ENCODE assay signal across 1 cellular context in the genomic region with DNA sequence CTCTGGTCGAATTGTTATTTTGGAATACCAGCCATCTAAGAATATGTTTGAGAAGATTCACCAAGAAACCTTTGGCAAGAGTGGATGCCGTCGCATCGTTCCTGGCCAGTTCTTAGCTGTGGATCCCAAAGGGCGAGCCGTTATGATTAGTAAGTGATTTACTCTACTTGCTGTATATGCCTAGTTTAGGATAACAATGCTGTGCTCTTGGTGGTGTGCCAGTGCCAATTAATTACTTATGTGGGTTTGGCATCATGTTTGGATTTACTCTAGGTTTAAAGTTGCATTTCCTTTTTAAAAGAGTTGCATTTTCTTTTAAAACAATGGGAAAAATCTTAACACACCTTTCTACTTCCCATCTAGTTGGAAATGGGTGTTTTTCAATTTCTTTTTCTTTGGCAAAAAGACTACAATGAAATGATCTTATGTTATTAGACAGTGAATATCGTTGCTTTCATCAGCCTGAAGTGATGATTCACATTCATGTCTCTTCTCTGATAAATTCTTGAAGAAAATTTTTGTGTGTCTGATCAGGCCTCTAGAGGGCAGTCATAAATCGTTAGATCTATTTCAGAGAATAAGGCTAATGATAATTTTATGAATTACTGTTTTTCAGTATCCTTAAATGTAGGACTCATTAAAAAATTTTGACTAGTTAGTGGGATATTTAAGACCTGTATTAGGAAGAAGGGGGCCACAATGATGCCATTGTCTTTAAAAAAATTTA.
TF ChIP-seq lines count a peak whose summit lies in the region.

No MANE protein-coding gene starts in this region.

TF ChIP-seq in SK-N-SH, 30 proteins besides CTCF, POLR2A, EP300 and RAD21 (continued from another document):
- TF ChIP-seq, protein P1, sequence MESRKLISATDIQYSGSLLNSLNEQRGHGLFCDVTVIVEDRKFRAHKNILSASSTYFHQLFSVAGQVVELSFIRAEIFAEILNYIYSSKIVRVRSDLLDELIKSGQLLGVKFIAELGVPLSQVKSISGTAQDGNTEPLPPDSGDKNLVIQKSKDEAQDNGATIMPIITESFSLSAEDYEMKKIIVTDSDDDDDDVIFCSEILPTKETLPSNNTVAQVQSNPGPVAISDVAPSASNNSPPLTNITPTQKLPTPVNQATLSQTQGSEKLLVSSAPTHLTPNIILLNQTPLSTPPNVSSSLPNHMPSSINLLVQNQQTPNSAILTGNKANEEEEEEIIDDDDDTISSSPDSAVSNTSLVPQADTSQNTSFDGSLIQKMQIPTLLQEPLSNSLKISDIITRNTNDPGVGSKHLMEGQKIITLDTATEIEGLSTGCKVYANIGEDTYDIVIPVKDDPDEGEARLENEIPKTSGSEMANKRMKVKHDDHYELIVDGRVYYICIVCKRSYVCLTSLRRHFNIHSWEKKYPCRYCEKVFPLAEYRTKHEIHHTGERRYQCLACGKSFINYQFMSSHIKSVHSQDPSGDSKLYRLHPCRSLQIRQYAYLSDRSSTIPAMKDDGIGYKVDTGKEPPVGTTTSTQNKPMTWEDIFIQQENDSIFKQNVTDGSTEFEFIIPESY (IDR thresholded peaks at IDR 0.05; ENCODE audit: borderline replicate concordance, low read depth) = no peak
- TF ChIP-seq FOSL2 (IDR thresholded peaks at IDR 0.05; ENCODE audit: borderline replicate concordance, low read depth) (0 out of 2 replicates have a peak, but pooled peaks have one; percentile 45), JUND (IDR thresholded peaks at IDR 0.05) (peak; percentile 52), TAF1 (IDR thresholded peaks at IDR 0.05; ENCODE audit: borderline replicate concordance, low read depth, low read length) (no peak), CHD2 (IDR thresholded peaks at IDR 0.05; ENCODE audit: low read length, partially characterized antibody) (no peak), GABPA (IDR thresholded peaks at IDR 0.05; ENCODE audit: low read depth) (no peak)
- TF ChIP-seq, protein P2, sequence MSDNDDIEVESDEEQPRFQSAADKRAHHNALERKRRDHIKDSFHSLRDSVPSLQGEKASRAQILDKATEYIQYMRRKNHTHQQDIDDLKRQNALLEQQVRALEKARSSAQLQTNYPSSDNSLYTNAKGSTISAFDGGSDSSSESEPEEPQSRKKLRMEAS (IDR thresholded peaks at IDR 0.05; ENCODE audit: low read depth) = no peak
